ENCODE assay signal across 8 cellular contexts in the genomic region with DNA sequence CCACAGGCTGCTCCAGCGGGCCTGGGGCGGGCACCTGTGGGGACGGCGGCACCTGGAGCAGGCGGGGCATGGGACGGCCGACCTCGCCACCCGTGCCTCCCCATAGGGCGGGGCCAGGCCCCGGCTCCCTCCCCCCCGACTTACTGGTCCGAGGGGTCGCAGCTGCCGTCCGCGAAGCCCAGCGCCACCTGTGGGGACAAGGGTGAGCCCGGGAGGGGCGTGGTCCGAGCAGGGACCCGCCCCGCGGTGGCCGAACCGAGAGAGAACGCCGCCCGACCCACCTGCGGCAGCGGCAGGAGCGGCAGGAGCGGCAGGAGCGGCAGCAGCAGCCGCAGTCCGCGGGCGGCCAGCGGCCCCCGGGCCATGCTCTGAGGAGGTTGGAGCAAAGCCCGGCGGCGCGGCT. TPM values are rescaled to one million over a fixed set of nuclear protein-coding genes. Genes with fewer than 3 reads are reported as not detected.
A peak's percentile ranks its signal among the peaks of the same experiment; 100 is the strongest.
DNase-seq lines count a peak whose midpoint lies in the region; TF ChIP-seq lines count a peak whose summit lies in the region.

A gene (minus strand): TSS at position 379 of the 403 bp plus-strand sequence. CDS start 14 bp downstream, at position 365.

- TF ChIP-seq POLR2A in sigmoid colon (IDR thresholded peaks at IDR 0.05) = no peak

- no peaks in the 10 kb centered on the region for H4K20me1 ChIP-seq in DOHH2 (ENCODE audit: control insufficient read depth, insufficient read depth, low read depth, low read length)
- H4K20me1 ChIP-seq in GM23248 (ENCODE audit: insufficient read depth) = no peaks in the 10 kb centered on the region
- no peaks in the 10 kb centered on the region for H4K20me1 ChIP-seq in OCI-LY1 (ENCODE audit: insufficient read depth, low read length)

- 3 to 13% methylated on average over 3 to 31 of the region's 44 CpGs for WGBS in GM23248 (ENCODE audit: low coverage in 1 of 2, low lambda C conversion rate in 2 of 2, missing lambda C conversion rate in 2 of 2), 2 experiments
- WGBS in sigmoid colon, 2 donors = 0 to 1% methylated on average over 44 of the region's 44 CpGs

- in situ Hi-C loops in GM23248 (cut with MboI) = no loop called here

- H3K9me2 ChIP-seq in DOHH2 (replicated peaks; ENCODE audit: control insufficient read depth, low read length) (no peaks in the 10 kb centered on the region), GM23248 (ENCODE audit: insufficient read depth) (no peaks in the 10 kb centered on the region), OCI-LY1 (ENCODE audit: low read depth, low read length) (no peaks in the 10 kb centered on the region)

- H3K79me2 ChIP-seq in DOHH2 (ENCODE audit: control insufficient read depth, low read length) = no peaks in the 10 kb centered on the region
- H3K79me2 ChIP-seq in GM23248 (ENCODE audit: insufficient read depth) = no peaks in the 10 kb centered on the region
- no peaks in the 10 kb centered on the region for H3K79me2 ChIP-seq in OCI-LY1 (ENCODE audit: insufficient read depth, low read length)

- H3K27ac ChIP-seq in DOHH2 (ENCODE audit: low read depth, low read length) (no peak within 1 kb of the TSS), GM23248 (no peak within 1 kb of the TSS), OCI-LY1 (ENCODE audit: low read depth, low read length, poor library complexity, severe bottlenecking) (no peak within 1 kb of the TSS), sigmoid colon (peak within 1 kb of the TSS; percentile 57 to 77 (median 68))

- peak; percentile 30 for TF ChIP-seq CTCF in DOHH2 (IDR thresholded peaks at IDR 0.05; ENCODE audit: low read depth, low read length, poor library complexity, severe bottlenecking)
- TF ChIP-seq CTCF in OCI-LY1 (IDR thresholded peaks at IDR 0.05; ENCODE audit: low read length) = peak; percentile 14; the same call in 1 of the 2 replicates
- peak; percentile 5 for TF ChIP-seq CTCF in epithelial cell of proximal tubule (conservative IDR thresholded peaks at IDR 0.05; ENCODE audit: low read depth, low read length)
- no peak for TF ChIP-seq CTCF in sigmoid colon (IDR thresholded peaks at IDR 0.05)

- H3K36me3 ChIP-seq in DOHH2 (ENCODE audit: control insufficient read depth, low read length) = no peaks in the 10 kb centered on the region
- H3K36me3 ChIP-seq in GM23248 (ENCODE audit: low read depth) = no peaks in the 10 kb centered on the region
- no peaks in the 10 kb centered on the region for H3K36me3 ChIP-seq in OCI-LY1 (ENCODE audit: insufficient read depth, low read length)
- no peaks in the 10 kb centered on the region for H3K36me3 ChIP-seq in sigmoid colon

- no peak for TF ChIP-seq EP300 in sigmoid colon (IDR thresholded peaks at IDR 0.05)

- no peaks in the 10 kb centered on the region for H3K9me3 ChIP-seq in DOHH2 (ENCODE audit: control insufficient read depth, insufficient read depth, low read length)
- no peaks in the 10 kb centered on the region for H3K9me3 ChIP-seq in GM23248 (ENCODE audit: low read depth)
- H3K9me3 ChIP-seq in OCI-LY1 (ENCODE audit: low read length) = no peaks in the 10 kb centered on the region
- H3K9me3 ChIP-seq in sigmoid colon = no peaks in the 10 kb centered on the region

- H3K4me3 ChIP-seq in DOHH2 (ENCODE audit: low read length) = peak within 1 kb of the TSS; percentile 77
- H3K4me3 ChIP-seq in GM23248 = peak within 1 kb of the TSS; percentile 65
- H3K4me3 ChIP-seq in OCI-LY1 (ENCODE audit: low read depth, low read length, poor library complexity, severe bottlenecking) = peak within 1 kb of the TSS; percentile 64
- H3K4me3 ChIP-seq in epithelial cell of proximal tubule (ENCODE audit: low read depth, low read length) = peak within 1 kb of the TSS; percentile 61
- peak within 1 kb of the TSS; percentile 28 to 56 (median 52) for H3K4me3 ChIP-seq in sigmoid colon

- intact Hi-C loops in sigmoid colon (cut with DNase I) = loop anchor here (10.0 kb wide), 1 partner anchor 496 kb away; a partner anchor contains a TSS

- H3K27me3 ChIP-seq in DOHH2 (ENCODE audit: control insufficient read depth, low read length) (peaks cover 14% of the 10 kb centered on the region; the same call in 1 of the 2 replicates), GM23248 (replicated peaks; ENCODE audit: insufficient read depth) (no peaks in the 10 kb centered on the region), OCI-LY1 (ENCODE audit: insufficient read depth, low read length) (peaks cover 4% of the 10 kb centered on the region; the same call in 1 of the 2 replicates), sigmoid colon (no peaks in the 10 kb centered on the region)

- H3K4me2 ChIP-seq in DOHH2 (ENCODE audit: low read length) (peak within 1 kb of the TSS; percentile 83), GM23248 (ENCODE audit: unreplicated experiment) (peak within 1 kb of the TSS; percentile 43), OCI-LY1 (ENCODE audit: low read length) (peak within 1 kb of the TSS; percentile 83)

- H3K9ac ChIP-seq in GM23248 (no peak within 1 kb of the TSS), OCI-LY1 (ENCODE audit: low read length) (no peak within 1 kb of the TSS; the same call in 1 of the 2 replicates)

- H2AFZ ChIP-seq in GM23248 (peak within 1 kb of the TSS; percentile 55), OCI-LY1 (ENCODE audit: low read length) (no peak within 1 kb of the TSS)

- H3F3A ChIP-seq in DOHH2 (ENCODE audit: control insufficient read depth, insufficient read depth) = no peaks in the 10 kb centered on the region
- no peaks in the 10 kb centered on the region for H3F3A ChIP-seq in GM23248 (ENCODE audit: insufficient read depth)
- no peaks in the 10 kb centered on the region for H3F3A ChIP-seq in OCI-LY1 (ENCODE audit: insufficient read depth, low read length)

- DNase-seq in GM23248 = no peak
- DNase-seq in epithelial cell of proximal tubule (ENCODE audit: low read depth) = no peak
- no peak for DNase-seq in sigmoid colon
- no peak for DNase-seq in NCI-H748 (lab: John Stamatoyannopoulos, UW; ENCODE audit: unreplicated experiment)
- no peak for DNase-seq in NCI-H526 treated with DMSO at 0.1 percent for 48 hours (lab: John Stamatoyannopoulos, UW)
- no peak for DNase-seq in NCI-H1694 treated with DMSO at 0.1 percent for 48 hours (lab: John Stamatoyannopoulos, UW)

- H3K4me1 ChIP-seq in DOHH2 (ENCODE audit: control insufficient read depth, low read length) (peaks cover 14% of the 10 kb centered on the region), GM23248 (ENCODE audit: insufficient read depth) (no peaks in the 10 kb centered on the region), OCI-LY1 (ENCODE audit: insufficient read depth, low read length, severe bottlenecking) (peaks cover 9% of the 10 kb centered on the region), sigmoid colon (peaks cover 0 to 14% (median 11%) of the 10 kb centered on the region in 4 donors)

RNA-seq across cellular contexts. Expression of the gene that starts here (rescaled TPM):
- total RNA-seq in GM23248 (2014; rRNA removed; shearing (Covaris generic)) = not detected in 2 replicates
- polyA plus RNA-seq in GM23248 (2016; fragmentation: Nextera tagmentation; extraction: Ambion mirVana) (0.28 and 0.40 TPM in 2 replicates), sigmoid colon (1 to 10 TPM; 1.2 to 5.5 (median 2.1) TPM)
- total RNA-seq in epithelial cell of proximal tubule (0.75 and 5.6 TPM in 2 replicates), sigmoid colon (1 to 10 TPM in 2 of 4 donors, not detected in 2; 1.1 to 3.5 TPM)

Comparison
In these comparisons a context has a peak if more than half of its experiments do, and no peak if none do; other contexts are left out.
1. H3K27ac ChIP-seq: peak in sigmoid colon (4 of 4); none in DOHH2 (single experiment), GM23248 (single experiment) and OCI-LY1 (single experiment).
2. CTCF ChIP-seq: peak in DOHH2 (single experiment), OCI-LY1 (single experiment) and epithelial cell of proximal tubule (single experiment); none in sigmoid colon (0 of 4).
3. Peak in every context shown above with its lines, with median percentiles within 50 percentile points of each other: H3K4me2 ChIP-seq and H3K4me3 ChIP-seq.